Comparison of ENCODE assay signal across 28 cellular contexts in the genomic region with DNA sequence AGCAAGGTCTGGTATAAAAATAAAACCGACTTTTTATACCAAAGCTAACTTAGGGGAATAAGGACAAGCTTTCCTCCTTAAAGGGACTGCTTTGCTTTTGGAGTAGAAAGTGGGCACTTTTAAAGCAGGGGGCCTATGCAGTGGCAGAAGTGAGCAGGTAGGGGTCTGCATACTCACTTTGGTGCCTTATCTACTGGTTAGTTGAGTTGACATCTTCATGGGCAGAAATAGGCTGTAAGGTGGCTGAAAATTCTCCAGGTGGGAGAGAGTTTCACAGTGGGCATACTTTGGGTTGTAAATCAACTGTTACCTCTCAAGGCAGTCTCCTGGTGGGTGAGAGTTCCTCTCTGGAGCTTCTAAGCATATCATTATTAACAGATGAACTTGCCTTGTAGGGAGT. TPM values are rescaled to one million over a fixed set of nuclear protein-coding genes. Genes with fewer than 3 reads are reported as not detected.
DNase-seq lines count a peak whose midpoint lies in the region; ATAC-seq and TF ChIP-seq lines count a peak whose summit lies in the region.
"Had no signal": no experiment of that assay in that cellular context is flagged by ENCODE, and none has a peak within 500 bp of the region (broad histone marks: within the 10 kb centered on the region; RNA-seq: fewer than 3 reads in every experiment).

No MANE protein-coding gene starts in this region.

- ATAC-seq in SK-N-SH treated with all-trans-retinoic acid at 6 μM for 48 hours (no peak), WTC11 (peak; percentile 75), gastroesophageal sphincter (no peak)
- ATAC-seq: activated CD8-positive, alpha-beta T cell treated with anti-CD3 and anti-CD28 coated beads, Interleukin-2, amount 10 ng/mL, durations not matched to agents 7 days and 5 days; right cardiac atrium had no signal

- H3K27me3 Mint-ChIP-seq in WTC11 (ENCODE audit: low read depth): no peaks in the 10 kb centered on the region
- no peaks in the 10 kb centered on the region for H3K27me3 Mint-ChIP-seq in osteocyte (ENCODE audit: unreplicated experiment)

- H3K36me3 Mint-ChIP-seq in WTC11 (no peaks in the 10 kb centered on the region; the same call in 1 of the 2 replicates), osteocyte (ENCODE audit: unreplicated experiment) (peaks cover 26% of the 10 kb centered on the region)
- H3K36me3 Mint-ChIP-seq: activated naive CD8-positive, alpha-beta T cell; CD4-positive, alpha-beta memory T cell; IgD-negative memory B cell; stimulated activated effector memory CD8-positive, alpha-beta T cell treated with anti-CD3 and anti-CD28 coated beads, Interleukin-12 subunit alpha, Interleukin-12 subunit beta, amount 100 ng/mL, for 72 hours had no signal

- H3K36me3 ChIP-seq in SK-N-SH (replicated peaks in 1 of 2; ENCODE audit: control insufficient read depth in 1 of 2, insufficient read depth in 2 of 2, low read length in 1 of 2): peaks cover 8 to 30% of the 10 kb centered on the region in 2 experiments
- peaks cover 0 to 42% of the 10 kb centered on the region in 2 donors for H3K36me3 ChIP-seq in gastroesophageal sphincter
- H3K36me3 ChIP-seq in vagina: no peaks in the 10 kb centered on the region

- no peak overlapping the region for H3K27ac Mint-ChIP-seq in WTC11
- H3K27ac Mint-ChIP-seq in osteocyte (ENCODE audit: unreplicated experiment): no peak overlapping the region
- H3K27ac Mint-ChIP-seq: activated CD8-positive, alpha-beta T cell treated with anti-CD3 and anti-CD28 coated beads, Interleukin-2, amount 10 ng/mL, durations not matched to agents 7 days and 5 days; activated naive CD8-positive, alpha-beta T cell; CD4-positive, alpha-beta memory T cell; IgD-negative memory B cell; stimulated activated effector memory CD8-positive, alpha-beta T cell treated with anti-CD3 and anti-CD28 coated beads, Interleukin-12 subunit alpha, Interleukin-12 subunit beta, amount 100 ng/mL, for 72 hours; T-helper 1 cell treated with Interleukin-12 subunit alpha and Interleukin-12 subunit beta and Interleukin-4 antibody, amounts not matched to agents 30 μg/mL and 1 μg/mL, for 36 hours had no signal

- H3K27ac ChIP-seq in SK-N-SH (ENCODE audit: low read depth in 2 of 2, low read length in 1 of 2) (peak overlapping the region in 1 of 2 experiments; percentile 90; a peak in 2 of 4 replicates), gastroesophageal sphincter (peak overlapping the region in 3 of 4 donors; percentile 34 to 58 (median 53)), vagina (peak overlapping the region; percentile 56)
- H3K27ac ChIP-seq: 22Rv1 had no signal

- H4K20me1 ChIP-seq in SK-N-SH (ENCODE audit: insufficient read depth): peaks cover 5% of the 10 kb centered on the region; the same call in 1 of the 2 replicates

- H2AFZ ChIP-seq in SK-N-SH (ENCODE audit: low read depth): no peak overlapping the region

- H3K27me3 ChIP-seq in SK-N-SH (ENCODE audit: insufficient read depth) (no peaks in the 10 kb centered on the region), gastroesophageal sphincter (no peaks in the 10 kb centered on the region), vagina (no peaks in the 10 kb centered on the region)

- H3K9me2 ChIP-seq in SK-N-SH: no peaks in the 10 kb centered on the region

- peaks cover 31% of the 10 kb centered on the region for H3F3A ChIP-seq in SK-N-SH (replicated peaks; ENCODE audit: insufficient read depth)

- no peak overlapping the region for H3K4me3 Mint-ChIP-seq in WTC11
- H3K4me3 Mint-ChIP-seq in osteocyte (ENCODE audit: unreplicated experiment): no peak overlapping the region
- H3K4me3 Mint-ChIP-seq: activated CD8-positive, alpha-beta T cell treated with anti-CD3 and anti-CD28 coated beads, Interleukin-2, amount 10 ng/mL, durations not matched to agents 7 days and 5 days; activated naive CD8-positive, alpha-beta T cell; IgD-negative memory B cell; stimulated activated effector memory CD8-positive, alpha-beta T cell treated with anti-CD3 and anti-CD28 coated beads, Interleukin-12 subunit alpha, Interleukin-12 subunit beta, amount 100 ng/mL, for 72 hours; T-helper 1 cell treated with Interleukin-12 subunit alpha and Interleukin-12 subunit beta and Interleukin-4 antibody, amounts not matched to agents 30 μg/mL and 1 μg/mL, for 36 hours had no signal

- WGBS in SK-N-SH (ENCODE audit: low lambda C conversion rate): 43% methylated on average over 1 of the region's 1 CpG
- WGBS in gastroesophageal sphincter (ENCODE audit: low coverage in 1 of 2), 2 donors: 83% methylated on average over 1 of the region's 1 CpG; no CpG with 5 or more reads in 1 of the 2 donors

- H3K9me3 Mint-ChIP-seq in WTC11 (peaks cover 8% of the 10 kb centered on the region), osteocyte (ENCODE audit: unreplicated experiment) (no peaks in the 10 kb centered on the region)
- H3K9me3 Mint-ChIP-seq: stimulated activated effector memory CD8-positive, alpha-beta T cell treated with anti-CD3 and anti-CD28 coated beads, Interleukin-12 subunit alpha, Interleukin-12 subunit beta, amount 100 ng/mL, for 72 hours had no signal

- no peak for DNase-seq in SK-N-SH
- DNase-seq in WTC11 (ENCODE audit: low spot score): no peak
- DNase-seq in vagina (ENCODE audit: extremely low spot score in 2 of 2): no peak
- no peak for DNase-seq in effector CD8-positive, alpha-beta T cell (lab: John Stamatoyannopoulos, UW)
- no peak for DNase-seq in osteocyte (ENCODE audit: extremely low spot score, unreplicated experiment)
- no peak for DNase-seq in NCI-H128 (lab: John Stamatoyannopoulos, UW; ENCODE audit: unreplicated experiment)
- DNase-seq: activated CD4-positive, alpha-beta T cell treated with anti-CD3 and anti-CD28 coated beads for 1 hour; activated CD8-positive, alpha-beta T cell treated with anti-CD3 and anti-CD28 coated beads, Interleukin-2, amount 10 ng/mL, durations not matched to agents 7 days and 5 days; activated effector memory CD4-positive, alpha-beta T cell treated with Interleukin-2 at 50 U/mL for 16 hours; AML-193; aorta; CD4-positive, alpha-beta memory T cell; central memory CD4-positive, alpha-beta T cell; NCI-H1048; NCI-H187; NCI-H2227 treated with DMSO at 0.1 percent for 48 hours; right cardiac atrium; stimulated activated CD4-positive, alpha-beta T cell treated with anti-CD3 and anti-CD28 coated beads, Interleukin-12 subunit alpha, Interleukin-12 subunit beta, amount 100 ng/mL, for 4 hours; stimulated activated CD4-positive, alpha-beta T cell treated with anti-CD3 and anti-CD28 coated beads, Interleukin-4, amount 100 ng/mL, for 1 hour had no signal

- intact Hi-C loops in vagina (cut with DNase I): no loop called here

- CTCF ChIA-PET in SK-N-SH (lab: Yijun Ruan, JAX) (no interaction called here), WTC11 (lab: Charles Lee) (interaction anchor here (0.6 to 1.1 kb wide), 3 partner anchors 51 to 429 kb away, joined by 3 to 6 read pairs (median 3); no protein-coding TSS in a partner anchor)

- H3K9me3 ChIP-seq in SK-N-SH (no peaks in the 10 kb centered on the region), gastroesophageal sphincter (no peaks in the 10 kb centered on the region), vagina (no peaks in the 10 kb centered on the region)

- H3K4me3 ChIP-seq in SK-N-SH (ENCODE audit: low read depth in 2 of 2, low read length in 1 of 2): no peak overlapping the region
- no peak overlapping the region for H3K4me3 ChIP-seq in gastroesophageal sphincter
- H3K4me3 ChIP-seq in vagina: no peak overlapping the region
- H3K4me3 ChIP-seq: lung had no signal

- H3K4me1 ChIP-seq in SK-N-SH (ENCODE audit: control insufficient read depth in 1 of 2, insufficient read depth in 2 of 2, low read depth in 1 of 2, low read length in 1 of 2) (peaks cover 0 to 23% of the 10 kb centered on the region in 2 experiments), gastroesophageal sphincter (peaks cover 3 to 51% (median 3%) of the 10 kb centered on the region in 3 donors), vagina (peaks cover 38% of the 10 kb centered on the region)

- H3K79me2 ChIP-seq in SK-N-SH (ENCODE audit: insufficient read depth): peaks cover 53% of the 10 kb centered on the region

- H3K4me1 Mint-ChIP-seq in WTC11 (peaks cover 15% of the 10 kb centered on the region), osteocyte (ENCODE audit: unreplicated experiment) (peaks cover 11% of the 10 kb centered on the region)
- H3K4me1 Mint-ChIP-seq: CD4-positive, alpha-beta memory T cell; IgD-negative memory B cell; stimulated activated effector memory CD8-positive, alpha-beta T cell treated with anti-CD3 and anti-CD28 coated beads, Interleukin-12 subunit alpha, Interleukin-12 subunit beta, amount 100 ng/mL, for 72 hours had no signal

- TF ChIP-seq EP300 in SK-N-SH (IDR thresholded peaks at IDR 0.05; ENCODE audit: borderline replicate concordance in 1 of 2, low read depth in 1 of 2, low read length in 1 of 2): no peak
- TF ChIP-seq EP300 in gastroesophageal sphincter (IDR thresholded peaks at IDR 0.05): no peak

- POLR2A ChIA-PET in SK-N-SH (lab: Yijun Ruan, JAX): no interaction called here
- POLR2A ChIA-PET in WTC11 (lab: Charles Lee): no interaction called here

- no peak overlapping the region for H3K9ac ChIP-seq in SK-N-SH

- TF ChIP-seq POLR2A in gastroesophageal sphincter (IDR thresholded peaks at IDR 0.05) (no peak), vagina (IDR thresholded peaks at IDR 0.05) (no peak)

- H3K4me2 ChIP-seq in SK-N-SH: peak overlapping the region; percentile 13; the same call in 1 of the 2 replicates

- TF ChIP-seq RAD21 in SK-N-SH (IDR thresholded peaks at IDR 0.05; ENCODE audit: low read length): no peak

- TF ChIP-seq CTCF in SK-N-SH (IDR thresholded peaks at IDR 0.05): no peak
- no peak for TF ChIP-seq CTCF in WTC11 (IDR thresholded peaks at IDR 0.05)
- TF ChIP-seq CTCF in gastroesophageal sphincter (IDR thresholded peaks at IDR 0.05): no peak
- no peak for TF ChIP-seq CTCF in vagina (IDR thresholded peaks at IDR 0.05)
- TF ChIP-seq CTCF in osteocyte (IDR thresholded peaks at IDR 0.05): no peak

TF ChIP-seq in SK-N-SH treated with all-trans-retinoic acid at 6 μM for 48 hours, 23 proteins besides CTCF, POLR2A, EP300 and RAD21:
- TF ChIP-seq ARNTL (CRISPR knock-in tag; IDR thresholded peaks at IDR 0.05; ENCODE audit: borderline replicate concordance, low read depth): no peak
- no peak for TF ChIP-seq CSDC2 (CRISPR knock-in tag; IDR thresholded peaks at IDR 0.05)
- TF ChIP-seq OSR1 (CRISPR knock-in tag; IDR thresholded peaks at IDR 0.05): no peak

TF ChIP-seq in WTC11, 78 proteins besides CTCF, POLR2A, EP300 and RAD21 (continues in another document):
- TF ChIP-seq KAT7 (CRISPR knock-in tag; IDR thresholded peaks at IDR 0.05; ENCODE audit: borderline replicate concordance) (no peak), NR2C2 (CRISPR knock-in tag; IDR thresholded peaks at IDR 0.05) (no peak), ESRRA (CRISPR knock-in tag; IDR thresholded peaks at IDR 0.05; ENCODE audit: borderline replicate concordance) (no peak), ZNF138 (CRISPR knock-in tag; conservative IDR thresholded peaks at IDR 0.05) (no peak), ZNF416 (CRISPR knock-in tag; IDR thresholded peaks at IDR 0.05) (no peak)

RNA-seq across cellular contexts. Expression of a gene that starts 24.8 kb away (rescaled TPM):
- 55.9 and 56.0 TPM in 2 replicates for polyA plus RNA-seq in SK-N-SH (2012; rRNA removed)
- polyA plus RNA-seq in SK-N-SH (2012; cell fraction: cytosol; rRNA removed): 66.3 and 68.7 TPM in 2 replicates
- 57.5 and 94.9 TPM in 2 replicates for polyA plus RNA-seq in SK-N-SH (2012; cell fraction: nucleus; rRNA removed)
- total RNA-seq in WTC11 (2021): 2.3 to 3.1 TPM (median 2.5 TPM) in 3 replicates
- total RNA-seq in gastroesophageal sphincter: 10 to 100 TPM; 32.5 to 52.6 (median 42.6) TPM
- 69.0 TPM for total RNA-seq in vagina
- total RNA-seq in osteocyte: 33.1 and 34.4 TPM in 2 replicates
- total RNA-seq: CD4-positive, alpha-beta memory T cell had no signal
- polyA plus RNA-seq: IgD-negative memory B cell, neural cell had no signal
